10 cellular contexts compared by ENCODE assay signal in genomic region chr11:120546312-120547205, GRCh38. TPM values are rescaled to one million over a fixed set of nuclear protein-coding genes. Genes with fewer than 3 reads are reported as not detected.
DNase-seq lines count a peak whose midpoint lies in the region; ATAC-seq and TF ChIP-seq lines count a peak whose summit lies in the region.
"Had no signal": no experiment of that assay in that cellular context is flagged by ENCODE, and none has a peak within 500 bp of the region (broad histone marks: within the 10 kb centered on the region; RNA-seq: fewer than 3 reads in every experiment).

No MANE protein-coding gene starts in this region.

- no peak overlapping the region for H3K27ac Mint-ChIP-seq in activated T-helper 1 cell treated with anti-CD3 and anti-CD28 coated beads, Interleukin-12 subunit alpha, Interleukin-12 subunit beta, Interleukin-2, Interleukin-4 antibody, amounts not matched to agents 30 ng/mL and 10 ng/mL and 1 ng/mL, durations not matched to agents 14 hours and 24 hours and 36 hours

- DNase-seq in Right ventricle myocardium superior (peak; percentile 55), left ventricle myocardium superior (no peak), breast epithelium (ENCODE audit: low spot score in 2 of 2) (peak in 1 of 2 donors; percentile 68), left lung (peak; percentile 52 to 73), uterus (peak; percentile 56 to 70), cortex of kidney (lab: John Stamatoyannopoulos, UW) (no peak), cerebellar nuclear complex (lab: John Stamatoyannopoulos, UW) (no peak)
- no peak for DNase-seq in activated T-helper 1 cell treated with anti-CD3 and anti-CD28 coated beads, Interleukin-12 subunit alpha, Interleukin-12 subunit beta, Interleukin-2, Interleukin-4 antibody, amounts not matched to agents 30 ng/mL and 10 ng/mL and 1 ng/mL, durations not matched to agents 14 hours and 24 hours and 36 hours (ENCODE audit: low spot score)

- no peak overlapping the region for H3K4me3 Mint-ChIP-seq in activated T-helper 1 cell treated with anti-CD3 and anti-CD28 coated beads, Interleukin-12 subunit alpha, Interleukin-12 subunit beta, Interleukin-2, Interleukin-4 antibody, amounts not matched to agents 30 ng/mL and 10 ng/mL and 1 ng/mL, durations not matched to agents 14 hours and 24 hours and 36 hours
- H3K4me3 Mint-ChIP-seq: CD4-positive, CD25-positive, alpha-beta regulatory T cell had no signal

- H3K27me3 ChIP-seq in breast epithelium (no peaks in the 10 kb centered on the region), left lung (peaks cover 0 to 12% of the 10 kb centered on the region in 2 donors), uterus (no peaks in the 10 kb centered on the region)
- H3K27me3 ChIP-seq: cardiac muscle cell had no signal

- no peak overlapping the region for H3K4me3 ChIP-seq in breast epithelium
- H3K4me3 ChIP-seq in left lung = no peak overlapping the region
- H3K4me3 ChIP-seq in uterus = no peak overlapping the region
- H3K4me3 ChIP-seq: cardiac muscle cell had no signal

- H3K36me3 Mint-ChIP-seq in activated T-helper 1 cell treated with anti-CD3 and anti-CD28 coated beads, Interleukin-12 subunit alpha, Interleukin-12 subunit beta, Interleukin-2, Interleukin-4 antibody, amounts not matched to agents 30 ng/mL and 10 ng/mL and 1 ng/mL, durations not matched to agents 14 hours and 24 hours and 36 hours (ENCODE audit: low read depth) = no peaks in the 10 kb centered on the region
- H3K36me3 Mint-ChIP-seq: CD4-positive, CD25-positive, alpha-beta regulatory T cell had no signal

- H3K36me3 ChIP-seq in breast epithelium = no peaks in the 10 kb centered on the region
- no peaks in the 10 kb centered on the region for H3K36me3 ChIP-seq in left lung
- no peaks in the 10 kb centered on the region for H3K36me3 ChIP-seq in uterus
- H3K36me3 ChIP-seq: cardiac muscle cell had no signal

- H3K9me3 Mint-ChIP-seq in activated T-helper 1 cell treated with anti-CD3 and anti-CD28 coated beads, Interleukin-12 subunit alpha, Interleukin-12 subunit beta, Interleukin-2, Interleukin-4 antibody, amounts not matched to agents 30 ng/mL and 10 ng/mL and 1 ng/mL, durations not matched to agents 14 hours and 24 hours and 36 hours = no peaks in the 10 kb centered on the region

- TF ChIP-seq POLR2A in breast epithelium (IDR thresholded peaks at IDR 0.05) = no peak
- TF ChIP-seq POLR2A in uterus (IDR thresholded peaks at IDR 0.05) = no peak

- H3K27ac ChIP-seq in breast epithelium (peak overlapping the region; percentile 40 to 52), left lung (peak overlapping the region; percentile 26 to 42), uterus (peak overlapping the region; percentile 16 to 28)
- H3K27ac ChIP-seq: cardiac muscle cell had no signal

- H3K9me3 ChIP-seq in breast epithelium = peaks cover 0 to 5% of the 10 kb centered on the region in 2 donors
- H3K9me3 ChIP-seq in left lung = peaks cover 0 to 3% of the 10 kb centered on the region in 2 donors
- H3K9me3 ChIP-seq in uterus = no peaks in the 10 kb centered on the region

- intact Hi-C loops in Right ventricle myocardium superior (cut with DNase I) = no loop called here
- intact Hi-C loops in left ventricle myocardium superior (cut with micrococcal nuclease) = no loop called here
- intact Hi-C loops in breast epithelium (cut with DNase I; ENCODE audit: low total_unique reads) = no loop called here
- intact Hi-C loops in left lung (cut with DNase I) = no loop called here
- intact Hi-C loops in uterus (cut with DNase I; ENCODE audit: low total_unique reads) = no loop called here
- intact Hi-C loops in activated T-helper 1 cell treated with anti-CD3 and anti-CD28 coated beads, Interleukin-12 subunit alpha, Interleukin-12 subunit beta, Interleukin-2, Interleukin-4 antibody, amounts not matched to agents 30 ng/mL and 10 ng/mL and 1 ng/mL, durations not matched to agents 14 hours and 24 hours and 36 hours (cut with micrococcal nuclease) = no loop called here

- TF ChIP-seq CTCF in breast epithelium (IDR thresholded peaks at IDR 0.05) = no peak
- TF ChIP-seq CTCF in left lung (IDR thresholded peaks at IDR 0.05) = no peak
- no peak for TF ChIP-seq CTCF in uterus (IDR thresholded peaks at IDR 0.05)

- peaks cover 0 to 9% of the 10 kb centered on the region in 2 donors for H3K4me1 ChIP-seq in breast epithelium
- peaks cover 6% of the 10 kb centered on the region in 2 donors for H3K4me1 ChIP-seq in left lung
- H3K4me1 ChIP-seq in uterus = peaks cover 0 to 12% of the 10 kb centered on the region in 2 donors

- no peaks in the 10 kb centered on the region for H3K4me1 Mint-ChIP-seq in activated T-helper 1 cell treated with anti-CD3 and anti-CD28 coated beads, Interleukin-12 subunit alpha, Interleukin-12 subunit beta, Interleukin-2, Interleukin-4 antibody, amounts not matched to agents 30 ng/mL and 10 ng/mL and 1 ng/mL, durations not matched to agents 14 hours and 24 hours and 36 hours (ENCODE audit: low read depth)

- peaks cover 7% of the 10 kb centered on the region for H3K27me3 Mint-ChIP-seq in activated T-helper 1 cell treated with anti-CD3 and anti-CD28 coated beads, Interleukin-12 subunit alpha, Interleukin-12 subunit beta, Interleukin-2, Interleukin-4 antibody, amounts not matched to agents 30 ng/mL and 10 ng/mL and 1 ng/mL, durations not matched to agents 14 hours and 24 hours and 36 hours (ENCODE audit: insufficient read depth)
- H3K27me3 Mint-ChIP-seq: CD4-positive, CD25-positive, alpha-beta regulatory T cell had no signal

- ATAC-seq in Right ventricle myocardium superior (ENCODE audit: poor library complexity) (no peak), left ventricle myocardium superior (no peak), left lung (peak; percentile 87)

RNA-seq across cellular contexts. Expression of gene GRIK4, which starts 35.0 kb away (rescaled TPM):
- 0.11 TPM for total RNA-seq in Right ventricle myocardium superior
- 0.22 TPM for total RNA-seq in left ventricle myocardium superior
- total RNA-seq in breast epithelium = under 1 TPM in 2 of 3 donors, not detected in 1; 0.29 to 0.66 TPM
- total RNA-seq in left lung = 1 to 10 TPM in 1 of 2 donors, under 1 TPM in 1; 0.76 to 3.5 TPM
- total RNA-seq in uterus = 1 to 10 TPM in 1 of 4 donors, under 1 TPM in 1, not detected in 2; 0.28 to 1.1 TPM
- total RNA-seq in activated T-helper 1 cell treated with anti-CD3 and anti-CD28 coated beads, Interleukin-12 subunit alpha, Interleukin-12 subunit beta, Interleukin-2, Interleukin-4 antibody, amounts not matched to agents 30 ng/mL and 10 ng/mL and 1 ng/mL, durations not matched to agents 14 hours and 24 hours and 36 hours = 0.16 TPM in 1 of 2 replicates, not detected in the other
- total RNA-seq: CD4-positive, CD25-positive, alpha-beta regulatory T cell had no signal

Comparison
In these comparisons a context has a peak if more than half of its experiments do, and no peak if none do; other contexts are left out.
1. DNase-seq: peak in Right ventricle myocardium superior (single experiment), left lung (2 of 2) and uterus (2 of 2); none in left ventricle myocardium superior (single experiment), cortex of kidney (single experiment), cerebellar nuclear complex (0 of 2) and activated T-helper 1 cell treated with anti-CD3 and anti-CD28 coated beads, Interleukin-12 subunit alpha, Interleukin-12 subunit beta, Interleukin-2, Interleukin-4 antibody, amounts not matched to agents 30 ng/mL and 10 ng/mL and 1 ng/mL, durations not matched to agents 14 hours and 24 hours and 36 hours (single experiment).
2. Peak in every context shown above with its lines, with median percentiles within 50 percentile points of each other: H3K27ac ChIP-seq.